In the genomic region with DNA sequence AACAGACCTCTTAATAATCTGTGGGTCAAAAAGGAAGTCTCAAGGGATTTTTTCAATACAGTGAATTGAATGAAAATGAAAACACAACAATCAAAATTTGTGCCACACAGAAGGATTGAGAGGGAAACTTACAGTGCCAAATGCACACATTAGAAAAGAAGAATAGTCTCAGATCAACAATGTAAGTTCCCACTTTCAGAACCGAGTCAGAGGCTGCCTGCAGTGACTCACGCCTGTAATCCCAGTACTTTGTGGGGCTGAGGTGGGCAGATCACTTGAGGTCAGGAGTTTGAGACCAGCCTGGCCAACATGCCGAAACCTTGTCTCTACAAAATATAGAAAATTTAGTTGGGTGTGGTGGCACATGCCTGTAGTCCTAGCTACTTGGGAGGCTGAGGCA, we compare ENCODE assay signal across 30 cellular contexts. TPM values are rescaled to one million over a fixed set of nuclear protein-coding genes. Genes with fewer than 3 reads are reported as not detected.
"Had no signal": no experiment of that assay in that cellular context is flagged by ENCODE, and none has a peak within 500 bp of the region (broad histone marks: within the 10 kb centered on the region; RNA-seq: fewer than 3 reads in every experiment).

No MANE protein-coding gene starts in this region.

- H3K9me3 ChIP-seq: SJSA1 had no signal

- ATAC-seq: HepG2, T-cell had no signal

- H2AFZ ChIP-seq: PC-9 had no signal

- FAIRE-seq: HepG2, RCC 7860 had no signal

- H3K27ac ChIP-seq: KMS-11, PC-9, SJSA1, SK-N-MC had no signal

- H3K4me1 Mint-ChIP-seq: T-cell had no signal

- H3K4me3 Mint-ChIP-seq: T-cell had no signal

- H3K36me3 ChIP-seq: SJSA1 had no signal

- H3K4me2 ChIP-seq: KMS-11, PC-9 had no signal

- H3K4me1 ChIP-seq: SJSA1 had no signal

- DNase-seq: IMR-90; Kasumi-1; MM.1S; NCI-H1092 treated with DMSO at 0.1 percent for 48 hours; NCI-H1436; NCI-H187; NCI-H2029; NCI-H2081 treated with DMSO at 0.1 percent for 48 hours; NCI-H2171; NCI-H226; NCI-H446; NCI-H510A; NCI-H524 treated with DMSO at 0.1 percent for 48 hours; NCI-H69; NCI-H774; NK-92 treated with Interleukin-12 subunit alpha and Interleukin-12 subunit beta, amount 100 ng/mL, for 24 hours; OCI-M1; PC-9; Right ventricle myocardium superior; RPMI8226; SIG-M5; SW 1271; T-cell had no signal

- H3K36me3 Mint-ChIP-seq: T-cell had no signal

- H3K27me3 ChIP-seq: SJSA1 had no signal

- H3K9ac ChIP-seq: KMS-11 had no signal

- H3K4me3 ChIP-seq: PC-9, SJSA1, SK-N-MC had no signal

- H3K27ac Mint-ChIP-seq: T-cell had no signal

RNA-seq across cellular contexts. Expression of gene KEL, which starts 12.5 kb away (rescaled TPM):
- total RNA-seq: HepG2, HT1080, IMR-90, M059J had no signal

RNA-seq across cellular contexts. Expression of gene LLCFC1, which starts 35.3 kb away (rescaled TPM):
- total RNA-seq: HepG2, HT1080, IMR-90, M059J, PC-9, Right ventricle myocardium superior, SJSA1, T-cell had no signal
- polyA plus RNA-seq: HepG2, IMR-90 had no signal

RNA-seq across cellular contexts. Expression of gene TRPV5, which starts 41.1 kb away (rescaled TPM):
- total RNA-seq: HepG2, HT1080, IMR-90, M059J, PC-9, Right ventricle myocardium superior, SJSA1, T-cell had no signal
- polyA plus RNA-seq: HepG2, IMR-90 had no signal

RNA-seq across cellular contexts. Expression of gene OR9A2, which starts 52.3 kb away (rescaled TPM):
- total RNA-seq: HepG2, HT1080, IMR-90, M059J, PC-9, SJSA1, T-cell had no signal
- polyA plus RNA-seq: HepG2, IMR-90 had no signal
